9 cellular contexts compared by ENCODE assay signal in genomic region chr5:56319281-56320242, GRCh38.
DNase-seq lines count a peak whose midpoint lies in the region; ATAC-seq and TF ChIP-seq lines count a peak whose summit lies in the region.
"Had no signal": no experiment of that assay in that cellular context is flagged by ENCODE, and none has a peak within 500 bp of the region (broad histone marks: within the 10 kb centered on the region; RNA-seq: fewer than 3 reads in every experiment).

No MANE protein-coding gene starts in this region.

- no peak overlapping the region for H3K4me3 Mint-ChIP-seq in mesothelial cell of epicardium

- peak overlapping the region; percentile 76 for H3K27ac Mint-ChIP-seq in mesothelial cell of epicardium

- H3K9ac ChIP-seq in BLaER1 (no peak overlapping the region; the same call in 1 of the 2 replicates), mammary epithelial cell (ENCODE audit: insufficient read depth, low read length) (peak overlapping the region; percentile 11)

- H3K79me2 ChIP-seq in mammary epithelial cell (ENCODE audit: insufficient read depth, low read length): no peaks in the 10 kb centered on the region

- CTCF ChIA-PET in mammary epithelial cell (lab: Charles Lee; ENCODE audit: low non-redundant PET): interaction anchor here (0.5 kb wide), 1 partner anchor 519 kb away, joined by 3 read pairs; no protein-coding TSS in a partner anchor

- dilution Hi-C loops in mammary epithelial cell (cut with HindIII; ENCODE audit: low sequenced_read_pairs): no loop called here

- no peaks in the 10 kb centered on the region for H3K36me3 ChIP-seq in BLaER1
- H3K36me3 ChIP-seq in mammary epithelial cell (ENCODE audit: insufficient read depth, low read length): no peaks in the 10 kb centered on the region

- WGBS in mammary epithelial cell (ENCODE audit: low coverage, missing lambda C conversion rate): 16% methylated on average over 25 of the region's 25 CpGs

- DNase-seq in M059J (ENCODE audit: low read depth) (peak; percentile 48), mammary epithelial cell (peak; percentile 96), mesothelial cell of epicardium (ENCODE audit: low spot score in 2 of 2, unreplicated experiment in 2 of 2) (no peak), activated gamma-delta T cell treated with Interleukin-2 at 50 U/mL for 16 hours (no peak), NCI-H1105 treated with DMSO at 0.1 percent for 48 hours (lab: John Stamatoyannopoulos, UW) (no peak)
- DNase-seq: NCI-H774 had no signal

- no peak for ATAC-seq in GM21447 (IDR thresholded peaks at IDR 0.05; ENCODE audit: unreplicated experiment)
- no peak for ATAC-seq in HG03520 (IDR thresholded peaks at IDR 0.05; ENCODE audit: unreplicated experiment)

- in situ Hi-C loops in mammary epithelial cell (cut with MboI; ENCODE audit: low sequenced_read_pairs in 2 of 2): no loop called here

- TF ChIP-seq CTCF in mammary epithelial cell (conservative IDR thresholded peaks at IDR 0.05 in 1 of 2, IDR thresholded peaks at IDR 0.05 in 1 of 2; ENCODE audit: extremely low read depth in 1 of 2, insufficient read depth in 1 of 2, low read depth in 1 of 2, low read length in 2 of 2) (no peak), mesothelial cell of epicardium (IDR thresholded peaks at IDR 0.05; ENCODE audit: unreplicated experiment) (no peak)

- peak overlapping the region; percentile 28; the same call in 1 of the 2 replicates for H3K27ac ChIP-seq in BLaER1
- H3K27ac ChIP-seq in mammary epithelial cell (ENCODE audit: insufficient read depth, low read depth, low read length): peak overlapping the region; percentile 78

- H3K4me1 ChIP-seq in BLaER1 (peaks cover 79% of the 10 kb centered on the region), mammary epithelial cell (ENCODE audit: insufficient read depth, low read length) (peaks cover 30% of the 10 kb centered on the region)

- no peaks in the 10 kb centered on the region for H3K36me3 Mint-ChIP-seq in mesothelial cell of epicardium

- TSS peak; percentile 85 for BruUV-seq in mammary epithelial cell (replicated peaks; lab: Mats Ljungman, UMichigan)

- peaks cover 39% of the 10 kb centered on the region for H3K4me1 Mint-ChIP-seq in mesothelial cell of epicardium

- H3K4me2 ChIP-seq in BLaER1 (peak overlapping the region; percentile 69), mammary epithelial cell (ENCODE audit: insufficient read depth, low read depth, low read length) (peak overlapping the region; percentile 73)

- no peak overlapping the region for H3K4me3 ChIP-seq in BLaER1
- peak overlapping the region in 2 of 3 experiments; percentile 19 to 33 for H3K4me3 ChIP-seq in mammary epithelial cell (replicated peaks in 1 of 3; ENCODE audit: insufficient read depth in 1 of 3, low read depth in 2 of 3, low read length in 3 of 3)

- H3K27me3 Mint-ChIP-seq in mesothelial cell of epicardium (ENCODE audit: low read depth): no peaks in the 10 kb centered on the region

- peak overlapping the region; percentile 86 for H2AFZ ChIP-seq in mammary epithelial cell (ENCODE audit: low read depth, low read length)

- intact Hi-C loops in mammary epithelial cell (cut with micrococcal nuclease): loop anchor here (1.0 to 2.0 kb wide), 2 partner anchors 19 to 49 kb away; no protein-coding TSS in a partner anchor

- no peaks in the 10 kb centered on the region for H3K27me3 ChIP-seq in BLaER1
- no peaks in the 10 kb centered on the region for H3K27me3 ChIP-seq in mammary epithelial cell (ENCODE audit: insufficient read depth, low read length)

- no peaks in the 10 kb centered on the region for H3K9me3 Mint-ChIP-seq in mesothelial cell of epicardium

- H4K20me1 ChIP-seq in BLaER1 (no peaks in the 10 kb centered on the region), mammary epithelial cell (ENCODE audit: insufficient read depth, low read length) (no peaks in the 10 kb centered on the region)

- H3K9me3 ChIP-seq in BLaER1: no peaks in the 10 kb centered on the region
- no peaks in the 10 kb centered on the region for H3K9me3 ChIP-seq in mammary epithelial cell (replicated peaks; ENCODE audit: insufficient read depth, low read length)

Comparison
In these comparisons a context has a peak if more than half of its experiments do, and no peak if none do; other contexts are left out.
1. DNase-seq: peak in M059J (single experiment) and mammary epithelial cell (single experiment); none in mesothelial cell of epicardium (0 of 2), activated gamma-delta T cell treated with Interleukin-2 at 50 U/mL for 16 hours (single experiment) and NCI-H1105 treated with DMSO at 0.1 percent for 48 hours (single experiment).